8 cellular contexts compared by ENCODE assay signal in the genomic region with DNA sequence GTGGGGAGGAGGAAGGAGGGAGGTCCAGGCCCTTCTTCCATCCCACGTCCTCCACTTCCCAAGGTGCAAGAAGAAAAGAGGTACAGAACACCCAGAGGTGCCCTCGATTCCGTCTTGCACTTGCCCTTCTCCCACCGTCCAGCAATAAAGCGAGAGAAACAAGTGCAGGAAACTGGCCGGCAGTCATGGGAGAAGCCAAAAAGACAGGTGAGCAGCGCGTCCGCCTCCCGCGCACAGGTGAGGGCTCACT. TPM values are rescaled to one million over a fixed set of nuclear protein-coding genes. Genes with fewer than 3 reads are reported as not detected.
A peak's percentile ranks its signal among the peaks of the same experiment; 100 is the strongest.
DNase-seq lines count a peak whose midpoint lies in the region; ATAC-seq and TF ChIP-seq lines count a peak whose summit lies in the region.

No MANE protein-coding gene starts in this region.

- DNase-seq in mucosa of descending colon (no peak), T-helper 9 cell (no peak), erythroblast (lab: John Stamatoyannopoulos, UW) (no peak), COR-L47 (lab: John Stamatoyannopoulos, UW) (no peak)
- no peak for DNase-seq in stimulated activated CD4-positive, alpha-beta T cell treated with anti-CD3 and anti-CD28 coated beads, Interleukin-2, amount 100 ng/mL, for 24 hours

- peaks cover 34% of the 10 kb centered on the region for H3K4me1 Mint-ChIP-seq in brain

- peak overlapping the region; percentile 77 to 95 (median 83) for H3K27ac Mint-ChIP-seq in brain

- H3K4me3 ChIP-seq in mucosa of descending colon: peak overlapping the region; percentile 44

- H3K9me3 ChIP-seq in mucosa of descending colon: no peaks in the 10 kb centered on the region

- peak overlapping the region; percentile 91 to 95 (median 93) for H3K4me3 Mint-ChIP-seq in brain

- H3K27me3 Mint-ChIP-seq in brain: peaks cover 20% of the 10 kb centered on the region

- no peak for TF ChIP-seq POLR2A in erythroblast (IDR thresholded peaks at IDR 0.05; ENCODE audit: low read length)

- H3K4me1 ChIP-seq in mucosa of descending colon (ENCODE audit: low read depth): peaks cover 8% of the 10 kb centered on the region

- H3K27ac ChIP-seq in C4-2B: peak overlapping the region; percentile 99

- peaks cover 0 to 3% (median 0%) of the 10 kb centered on the region in 5 experiments for H3K9me3 Mint-ChIP-seq in brain

- intact Hi-C loops in mucosa of descending colon (cut with DNase I, micrococcal nuclease): no loop called here

- TF ChIP-seq CTCF in C4-2B (conservative IDR thresholded peaks at IDR 0.05): no peak
- no peak for TF ChIP-seq CTCF in brain (conservative IDR thresholded peaks at IDR 0.05)
- no peak for TF ChIP-seq CTCF in mucosa of descending colon (IDR thresholded peaks at IDR 0.05)

- no peaks in the 10 kb centered on the region for H3K36me3 ChIP-seq in mucosa of descending colon (ENCODE audit: low read depth)

- peak; percentile 7 for ATAC-seq in HG03039 (IDR thresholded peaks at IDR 0.05; ENCODE audit: unreplicated experiment)
- peak; percentile 1 for ATAC-seq in mucosa of descending colon

- H3K36me3 Mint-ChIP-seq in brain: peaks cover 5% of the 10 kb centered on the region

RNA-seq across cellular contexts. Expression of a gene that starts 1.3 kb away (rescaled TPM):
- 0.53 TPM for polyA plus RNA-seq in brain (ENCODE audit: insufficient read depth, low read depth, low replicate concordance)
- total RNA-seq in mucosa of descending colon: 1 to 10 TPM in 2 of 3 donors, under 1 TPM in 1; 0.41 to 2.3 (median 2.0) TPM

RNA-seq across cellular contexts. Expression of a gene that starts 17.7 kb away (rescaled TPM):
- 213 TPM for polyA plus RNA-seq in brain (ENCODE audit: insufficient read depth, low read depth, low replicate concordance)
- 10 to 100 TPM; 26.6 to 51.9 (median 29.2) TPM for total RNA-seq in mucosa of descending colon

RNA-seq across cellular contexts. Expression of a gene that starts 29.4 kb away (rescaled TPM):
- polyA plus RNA-seq in brain (ENCODE audit: insufficient read depth, low read depth, low replicate concordance): 25.6 TPM
- 10 to 100 TPM; 18.3 to 27.7 (median 20.5) TPM for total RNA-seq in mucosa of descending colon

RNA-seq across cellular contexts. Expression of a gene that starts 31.5 kb away (rescaled TPM):
- 104 TPM for polyA plus RNA-seq in brain (ENCODE audit: insufficient read depth, low read depth, low replicate concordance)
- total RNA-seq in mucosa of descending colon: 100 to 1,000 TPM in 1 of 3 donors, 10 to 100 TPM in 1, 1 to 10 TPM in 1; 8.2 to 228 (median 11.4) TPM

RNA-seq across cellular contexts. Expression of a gene that starts 52.5 kb away (rescaled TPM):
- 195 TPM for polyA plus RNA-seq in brain (ENCODE audit: insufficient read depth, low read depth, low replicate concordance)
- total RNA-seq in mucosa of descending colon: 100 to 1,000 TPM in 1 of 3 donors, 10 to 100 TPM in 2; 70.6 to 121 (median 77.7) TPM
